ENCODE assay signal across 1 cellular context in genomic region chr1:228001738-228002535, GRCh38.
TF ChIP-seq lines count a peak whose summit lies in the region.

No MANE protein-coding gene starts in this region.

TF ChIP-seq in HEK293, 187 proteins besides CTCF, POLR2A, EP300 and RAD21 (continued from another document):
- TF ChIP-seq, protein P1, sequence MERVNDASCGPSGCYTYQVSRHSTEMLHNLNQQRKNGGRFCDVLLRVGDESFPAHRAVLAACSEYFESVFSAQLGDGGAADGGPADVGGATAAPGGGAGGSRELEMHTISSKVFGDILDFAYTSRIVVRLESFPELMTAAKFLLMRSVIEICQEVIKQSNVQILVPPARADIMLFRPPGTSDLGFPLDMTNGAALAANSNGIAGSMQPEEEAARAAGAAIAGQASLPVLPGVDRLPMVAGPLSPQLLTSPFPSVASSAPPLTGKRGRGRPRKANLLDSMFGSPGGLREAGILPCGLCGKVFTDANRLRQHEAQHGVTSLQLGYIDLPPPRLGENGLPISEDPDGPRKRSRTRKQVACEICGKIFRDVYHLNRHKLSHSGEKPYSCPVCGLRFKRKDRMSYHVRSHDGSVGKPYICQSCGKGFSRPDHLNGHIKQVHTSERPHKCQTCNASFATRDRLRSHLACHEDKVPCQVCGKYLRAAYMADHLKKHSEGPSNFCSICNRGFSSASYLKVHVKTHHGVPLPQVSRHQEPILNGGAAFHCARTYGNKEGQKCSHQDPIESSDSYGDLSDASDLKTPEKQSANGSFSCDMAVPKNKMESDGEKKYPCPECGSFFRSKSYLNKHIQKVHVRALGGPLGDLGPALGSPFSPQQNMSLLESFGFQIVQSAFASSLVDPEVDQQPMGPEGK (tag by site-specific recombination; IDR thresholded peaks at IDR 0.05): no peak
